Comparison of ENCODE assay signal across 25 cellular contexts in genomic region chr2:169160926-169161481, GRCh38.
"Had no signal": no experiment of that assay in that cellular context is flagged by ENCODE, and none has a peak within 500 bp of the region (broad histone marks: within the 10 kb centered on the region; RNA-seq: fewer than 3 reads in every experiment).

No MANE protein-coding gene starts in this region.

- DNase-seq: activated CD4-positive, alpha-beta T cell treated with anti-CD3 and anti-CD28 coated beads for 48 hours; activated CD4-positive, alpha-beta T cell treated with anti-CD3 and anti-CD28 coated beads, Interleukin-2, amount 50 U/mL, for 4 hours; activated CD4-positive, CD25-positive, alpha-beta regulatory T cell treated with anti-CD3 and anti-CD28 coated beads, Interleukin-2, amount 50 U/mL, for 72 hours; activated naive CD8-positive, alpha-beta T cell treated with anti-CD3 and anti-CD28 coated beads, Interleukin-2, amount 50 U/mL, for 24 hours; activated T-cell treated with anti-CD3 and anti-CD28 coated beads for 4 hours; activated T-cell treated with anti-CD3 and anti-CD28 coated beads, Interleukin-2, amount 50 U/mL, for 48 hours; amniotic stem cell; MG63; MV-4-11; NCI-H1092 treated with DMSO at 0.1 percent for 48 hours; NCI-H1417 treated with DMSO at 0.1 percent for 48 hours; NCI-H1694; NCI-H2029 treated with DMSO at 0.1 percent for 48 hours; NCI-H510A treated with DMSO at 0.1 percent for 48 hours; NCI-H69; SHP77 treated with DMSO at 0.1 percent for 48 hours had no signal

- H3K9ac ChIP-seq: KMS-11 had no signal

- H3K27me3 Mint-ChIP-seq: brain had no signal

- H3K36me3 Mint-ChIP-seq: activated naive CD4-positive, alpha-beta T cell treated with anti-CD3 and anti-CD28 coated beads, Interleukin-2, amount 50 U/mL, for 24 hours; IgD-negative memory B cell; WTC11 had no signal

- H3K4me1 Mint-ChIP-seq: activated naive CD4-positive, alpha-beta T cell treated with anti-CD3 and anti-CD28 coated beads, Interleukin-2, amount 50 U/mL, for 24 hours; activated naive CD8-positive, alpha-beta T cell treated with anti-CD3 and anti-CD28 coated beads, Interleukin-2, amount 50 U/mL, for 24 hours; brain; IgD-negative memory B cell; WTC11 had no signal

- H3K27ac Mint-ChIP-seq: activated naive CD4-positive, alpha-beta T cell treated with anti-CD3 and anti-CD28 coated beads, Interleukin-2, amount 50 U/mL, for 24 hours; activated naive CD8-positive, alpha-beta T cell treated with anti-CD3 and anti-CD28 coated beads, Interleukin-2, amount 50 U/mL, for 24 hours; activated T-helper 2 cell treated with anti-CD3 and anti-CD28 coated beads, Interferon-gamma antibody, Interleukin-2, Interleukin-4, amounts not matched to agents 10 μg/mL and 5 μg/mL and 100 μg/mL, durations not matched to agents 14 hours and 24 hours and 36 hours; brain; IgD-negative memory B cell; T-helper 1 cell treated with Interleukin-12 subunit alpha and Interleukin-12 subunit beta and Interleukin-4 antibody, amounts not matched to agents 30 μg/mL and 1 μg/mL, for 36 hours; WTC11 had no signal

- H3K4me3 ChIP-seq: ascending aorta, cardiac muscle cell, MG63 had no signal

- H3K36me3 ChIP-seq: ascending aorta, cardiac muscle cell, MG63 had no signal

- H3K27ac ChIP-seq: ascending aorta, cardiac muscle cell, KMS-11 had no signal

- H3K9me3 ChIP-seq: ascending aorta, MG63 had no signal

- H3K4me2 ChIP-seq: KMS-11 had no signal

- H3K4me3 Mint-ChIP-seq: activated naive CD4-positive, alpha-beta T cell treated with anti-CD3 and anti-CD28 coated beads, Interleukin-2, amount 50 U/mL, for 24 hours; activated naive CD8-positive, alpha-beta T cell treated with anti-CD3 and anti-CD28 coated beads, Interleukin-2, amount 50 U/mL, for 24 hours; brain; IgD-negative memory B cell; T-helper 1 cell treated with Interleukin-12 subunit alpha and Interleukin-12 subunit beta and Interleukin-4 antibody, amounts not matched to agents 30 μg/mL and 1 μg/mL, for 36 hours; WTC11 had no signal

- H3K4me1 ChIP-seq: ascending aorta had no signal

- H3K9me3 Mint-ChIP-seq: activated naive CD4-positive, alpha-beta T cell treated with anti-CD3 and anti-CD28 coated beads, Interleukin-2, amount 50 U/mL, for 24 hours; activated naive CD8-positive, alpha-beta T cell treated with anti-CD3 and anti-CD28 coated beads, Interleukin-2, amount 50 U/mL, for 24 hours; activated T-helper 2 cell treated with anti-CD3 and anti-CD28 coated beads, Interferon-gamma antibody, Interleukin-2, Interleukin-4, amounts not matched to agents 10 μg/mL and 5 μg/mL and 100 μg/mL, durations not matched to agents 14 hours and 24 hours and 36 hours; brain; T-helper 1 cell treated with Interleukin-12 subunit alpha and Interleukin-12 subunit beta and Interleukin-4 antibody, amounts not matched to agents 30 μg/mL and 1 μg/mL, for 36 hours; WTC11 had no signal

- H3K27me3 ChIP-seq: ascending aorta, cardiac muscle cell had no signal

- ATAC-seq: activated naive CD8-positive, alpha-beta T cell treated with anti-CD3 and anti-CD28 coated beads, Interleukin-2, amount 50 U/mL, for 24 hours; WTC11 had no signal
